ENCODE assay signal across 23 cellular contexts in genomic region chr3:156837130-156837529, GRCh38. TPM values are rescaled to one million over a fixed set of nuclear protein-coding genes. Genes with fewer than 3 reads are reported as not detected.
DNase-seq lines count a peak whose midpoint lies in the region; ATAC-seq, FAIRE-seq and TF ChIP-seq lines count a peak whose summit lies in the region.
"Had no signal": no experiment of that assay in that cellular context is flagged by ENCODE, and none has a peak within 500 bp of the region (broad histone marks: within the 10 kb centered on the region; RNA-seq: fewer than 3 reads in every experiment).

No MANE protein-coding gene starts in this region.

- H3K36me3 Mint-ChIP-seq in HFFc6 (ENCODE audit: low read depth) = no peaks in the 10 kb centered on the region
- H3K36me3 Mint-ChIP-seq in effector memory CD8-positive, alpha-beta T cell (ENCODE audit: insufficient read depth) = no peaks in the 10 kb centered on the region
- H3K36me3 Mint-ChIP-seq: activated naive CD4-positive, alpha-beta T cell treated with anti-CD3 and anti-CD28 coated beads, Interleukin-2, amount 50 U/mL, for 24 hours; naive B cell had no signal

- no peaks in the 10 kb centered on the region for H3K79me2 ChIP-seq in K562 (ENCODE audit: control insufficient read depth, insufficient read depth, low read length)

- TF ChIP-seq POLR2A in K562 (conservative IDR thresholded peaks at IDR 0.05) = no peak

- H3K4me3 ChIP-seq in K562 = no peak overlapping the region
- H3K4me3 ChIP-seq: ascending aorta, GM12878, lung, SK-N-MC had no signal

- no peak overlapping the region for H3K9ac ChIP-seq in K562 (ENCODE audit: insufficient read depth in 1 of 2, low read depth in 2 of 2, low read length in 2 of 2)

- no peak for TF ChIP-seq CTCF in HFFc6 (IDR thresholded peaks at IDR 0.05)
- TF ChIP-seq CTCF in K562 (IDR thresholded peaks at IDR 0.05 in 2 of 3, conservative IDR thresholded peaks at IDR 0.05 in 1 of 3; ENCODE audit: insufficient read depth in 2 of 3, low read depth in 1 of 3, low read length in 3 of 3) = no peak

- CTCF ChIA-PET in K562 (lab: Yijun Ruan, JAX; ENCODE audit: low intra/inter-chr PET ratio) = no interaction called here

- no peak for TF ChIP-seq EP300 in K562 (IDR thresholded peaks at IDR 0.05; ENCODE audit: low read length)

- H3K4me1 ChIP-seq in K562 (replicated peaks in 1 of 2; ENCODE audit: control insufficient read depth in 2 of 2, insufficient read depth in 2 of 2, low read length in 2 of 2) = no peaks in the 10 kb centered on the region; a peak in 1 of 5 replicates
- H3K4me1 ChIP-seq: ascending aorta had no signal

- H3K27me3 ChIP-seq in K562 (ENCODE audit: control insufficient read depth in 2 of 2, insufficient read depth in 2 of 2, low read length in 2 of 2) = no peaks in the 10 kb centered on the region
- H3K27me3 ChIP-seq: ascending aorta had no signal

- no peaks in the 10 kb centered on the region for H3K9me1 ChIP-seq in K562 (ENCODE audit: control insufficient read depth, insufficient read depth, low read length)

- BruUV-seq in K562 (replicated peaks; lab: Mats Ljungman, UMichigan) = no TSS peak

- H3K4me3 Mint-ChIP-seq in HFFc6 = no peak overlapping the region
- H3K4me3 Mint-ChIP-seq in effector memory CD8-positive, alpha-beta T cell = no peak overlapping the region
- H3K4me3 Mint-ChIP-seq: activated naive CD4-positive, alpha-beta T cell treated with anti-CD3 and anti-CD28 coated beads, Interleukin-2, amount 50 U/mL, for 24 hours; activated T-cell treated with anti-CD3 and anti-CD28 coated beads, Interleukin-2, amount 50 U/mL, for 72 hours; naive B cell had no signal

- H3K9me3 Mint-ChIP-seq in HFFc6 = no peaks in the 10 kb centered on the region
- no peaks in the 10 kb centered on the region for H3K9me3 Mint-ChIP-seq in effector memory CD8-positive, alpha-beta T cell
- H3K9me3 Mint-ChIP-seq: activated naive CD4-positive, alpha-beta T cell treated with anti-CD3 and anti-CD28 coated beads, Interleukin-2, amount 50 U/mL, for 24 hours; activated T-cell treated with anti-CD3 and anti-CD28 coated beads, Interleukin-2, amount 50 U/mL, for 72 hours; naive B cell had no signal

- H3K27ac Mint-ChIP-seq in HFFc6 = peak overlapping the region; percentile 64
- H3K27ac Mint-ChIP-seq in effector memory CD8-positive, alpha-beta T cell = peak overlapping the region in 1 of 2 donors; percentile 35
- H3K27ac Mint-ChIP-seq: activated naive CD4-positive, alpha-beta T cell treated with anti-CD3 and anti-CD28 coated beads, Interleukin-2, amount 50 U/mL, for 24 hours; activated T-cell treated with anti-CD3 and anti-CD28 coated beads, Interleukin-2, amount 50 U/mL, for 72 hours; naive B cell had no signal

- no peaks in the 10 kb centered on the region for H3K9me3 ChIP-seq in K562 (replicated peaks; ENCODE audit: control insufficient read depth, insufficient read depth, low read depth, low read length)
- H3K9me3 ChIP-seq: ascending aorta had no signal

- no peaks in the 10 kb centered on the region for H3K36me3 ChIP-seq in K562 (ENCODE audit: control insufficient read depth, insufficient read depth, low read length)
- H3K36me3 ChIP-seq: ascending aorta had no signal

- intact Hi-C loops in K562 (cut with micrococcal nuclease) = no loop called here

- no peaks in the 10 kb centered on the region for H4K20me1 ChIP-seq in K562 (replicated peaks; ENCODE audit: control insufficient read depth, insufficient read depth, low read length)

- H3K27me3 Mint-ChIP-seq in HFFc6 (ENCODE audit: insufficient read depth) = no peaks in the 10 kb centered on the region
- no peaks in the 10 kb centered on the region for H3K27me3 Mint-ChIP-seq in effector memory CD8-positive, alpha-beta T cell
- H3K27me3 Mint-ChIP-seq: activated naive CD4-positive, alpha-beta T cell treated with anti-CD3 and anti-CD28 coated beads, Interleukin-2, amount 50 U/mL, for 24 hours; naive B cell had no signal

- FAIRE-seq in K562 (lab: Jason Lieb, UNC) = peak; percentile 60
- FAIRE-seq: GM12878 had no signal

- TF ChIP-seq RAD21 in K562 (CRISPR knock-in tag; conservative IDR thresholded peaks at IDR 0.05 in 1 of 2, IDR thresholded peaks at IDR 0.05 in 1 of 2) = no peak

- H3K4me2 ChIP-seq in K562 (ENCODE audit: insufficient read depth, low read length) = no peak overlapping the region

- H3K4me1 Mint-ChIP-seq in HFFc6 (ENCODE audit: low read depth) = peaks cover 20% of the 10 kb centered on the region
- no peaks in the 10 kb centered on the region for H3K4me1 Mint-ChIP-seq in effector memory CD8-positive, alpha-beta T cell (ENCODE audit: low read depth in 2 of 2)
- H3K4me1 Mint-ChIP-seq: activated naive CD4-positive, alpha-beta T cell treated with anti-CD3 and anti-CD28 coated beads, Interleukin-2, amount 50 U/mL, for 24 hours; naive B cell had no signal

- H2AFZ ChIP-seq in K562 (ENCODE audit: low read depth, low read length) = no peak overlapping the region

- no peak overlapping the region for H3K27ac ChIP-seq in K562 (ENCODE audit: extremely low read depth, low read depth, low read length)
- H3K27ac ChIP-seq: ascending aorta, C4-2B, SK-N-MC had no signal

- in situ Hi-C loops in K562 (cut with MboI) = no loop called here

- ATAC-seq in K562 (peak; percentile 31; the same call in 2 of the 3 replicates), left lobe of liver (no peak)
- no peak for ATAC-seq in effector memory CD8-positive, alpha-beta T cell (replicated peaks)
- ATAC-seq: activated T-cell treated with anti-CD3 and anti-CD28 coated beads, Interleukin-2, amount 50 U/mL, for 72 hours; GM12878; Panc1 had no signal

- POLR2A ChIA-PET in K562 (lab: Yijun Ruan, JAX) = interaction anchor here (0.6 to 1.0 kb wide), 2 partner anchors 11 to 148 kb away, joined by 3 to 5 read pairs; partner anchors contain the start of gene LEKR1

- WGBS in K562 (ENCODE audit: insufficient coverage, low coverage, missing lambda C conversion rate) = 18% methylated on average over 5 of the region's 5 CpGs

- DNase-seq in AG08395 (ENCODE audit: low spot score) (peak; percentile 69), HFFc6 (peak; percentile 67), K562 (ENCODE audit: extremely low read depth in 1 of 4, low spot score in 3 of 4) (peak in 2 of 4 experiments; percentile 11 to 40), kidney tubule cell (ENCODE audit: low spot score) (peak; percentile 10), left lobe of liver (ENCODE audit: low spot score) (no peak), activated gamma-delta T cell treated with Interleukin-2 at 50 U/mL for 16 hours (no peak), DMS53 treated with DMSO at 0.1 percent for 48 hours (lab: John Stamatoyannopoulos, UW; ENCODE audit: unreplicated experiment) (no peak)
- no peak for DNase-seq in effector memory CD8-positive, alpha-beta T cell
- DNase-seq: activated CD4-positive, CD25-positive, alpha-beta regulatory T cell treated with anti-CD3 and anti-CD28 coated beads, Interleukin-2, amount 50 U/mL, for 72 hours; activated T-cell treated with anti-CD3 and anti-CD28 coated beads, Interleukin-2, amount 50 U/mL, for 72 hours; KBM-7; naive B cell; NCI-H187; NCI-H82; substantia nigra; T1000 had no signal

TF ChIP-seq in K562, 482 proteins besides CTCF, POLR2A, EP300 and RAD21 (continues in another document):
- TF ChIP-seq RCOR1 (IDR thresholded peaks at IDR 0.05; ENCODE audit: borderline replicate concordance in 1 of 2, low read depth in 2 of 2, low read length in 2 of 2) = 0 out of 4 replicates have a peak, but pooled peaks of 1 of the 2 experiments have one; percentile 4
- TF ChIP-seq NKRF (IDR thresholded peaks at IDR 0.05; ENCODE audit: borderline replicate concordance) = no peak
- peak; percentile 60 for TF ChIP-seq FOSL1 (tag; conservative IDR thresholded peaks at IDR 0.05)
- TF ChIP-seq C11orf30 (IDR thresholded peaks at IDR 0.05; ENCODE audit: low read depth) = peak; percentile 76; the same call in 1 of the 2 replicates
- no peak for TF ChIP-seq NR1H2 (CRISPR knock-in tag; IDR thresholded peaks at IDR 0.05)
- peak; percentile 34; the same call in 1 of the 2 replicates for TF ChIP-seq JUND (IDR thresholded peaks at IDR 0.05; ENCODE audit: borderline replicate concordance, low read depth, low read length)
- TF ChIP-seq JUND (tag; IDR thresholded peaks at IDR 0.05; ENCODE audit: borderline replicate concordance, low read depth, low read length) = no peak

RNA-seq across cellular contexts. Expression of gene LEKR1, which starts 11.0 kb away (rescaled TPM):
- total RNA-seq in HFFc6 (2021; fragmentation: NEBNext Ultra II Directional; extraction: Animal tissue kit (Norgen Biotek cat#: 25700)) = 1 to 10 TPM in 1 of 6 experiments, under 1 TPM in 5; 0.40 to 1.0 (median 0.77) TPM
- 2.5 and 5.3 TPM in 2 replicates for total RNA-seq in K562 (2011; cell fraction: chromatin; rRNA removed; ENCODE audit: low replicate concordance)
- 1.5 and 3.0 TPM in 2 replicates for total RNA-seq in K562 (2011; cell fraction: nucleolus; rRNA removed)
- 2.2 and 5.3 TPM in 2 replicates for total RNA-seq in K562 (2011; cell fraction: nucleoplasm; rRNA removed)
- total RNA-seq in K562 (2014; rRNA removed) = 0.33 and 0.91 TPM in 2 replicates
- total RNA-seq in K562 (2014; rRNA removed; fragmentation: Illumina TruSeq; extraction: Trizol) = 1.8 TPM in 2 replicates
- 0.87 and 1.1 TPM in 2 replicates for total RNA-seq in K562 (2015; rRNA removed; fragmentation: Illumina TruSeq; extraction: Trizol)
- 0.98 and 1.4 TPM in 2 replicates for total RNA-seq in K562 (2021)
- polyA plus RNA-seq in K562 (2011; rRNA removed) = 1.1 and 1.2 TPM in 2 replicates
- polyA plus RNA-seq in K562 (2011; cell fraction: cytosol; rRNA removed) = 0.22 and 0.31 TPM in 2 replicates
- polyA plus RNA-seq in K562 (2011; cell fraction: nucleus; rRNA removed) = 1.2 TPM in 2 replicates
- 1.3 and 2.3 TPM in 2 replicates for polyA plus RNA-seq in K562 (2012)
- 0.55 and 0.77 TPM in 2 replicates for polyA plus RNA-seq in K562 (2014; fragmentation: Illumina TruSeq; extraction: Trizol)
- 1 to 10 TPM; 1.3 to 1.8 TPM for polyA plus RNA-seq in K562 (2014; fragmentation: Nextera tagmentation; extraction: Ambion mirVana)
- 0.76 and 0.89 TPM in 2 replicates for polyA plus RNA-seq in K562 (2014; rRNA removed)
- 3.7 and 5.4 TPM in 2 replicates for polyA minus RNA-seq in K562 (2011; rRNA and poly(A)+ RNA removed)
- not detected in 2 replicates for polyA minus RNA-seq in K562 (2011; cell fraction: cytosol; rRNA and poly(A)+ RNA removed)
- polyA minus RNA-seq in K562 (2011; cell fraction: nucleus; rRNA and poly(A)+ RNA removed) = 6.1 and 8.0 TPM in 2 replicates
- 0.58 TPM for total RNA-seq in left lobe of liver
- total RNA-seq: ascending aorta had no signal

Comparison
In these comparisons a context has a peak if more than half of its experiments do, and no peak if none do; other contexts are left out.
1. DNase-seq: peak in AG08395 (single experiment), HFFc6 (single experiment) and kidney tubule cell (single experiment); none in left lobe of liver (single experiment), activated gamma-delta T cell treated with Interleukin-2 at 50 U/mL for 16 hours (single experiment), DMS53 treated with DMSO at 0.1 percent for 48 hours (single experiment) and effector memory CD8-positive, alpha-beta T cell (0 of 3).